ENCODE assay signal across 2 cellular contexts in the genomic region with DNA sequence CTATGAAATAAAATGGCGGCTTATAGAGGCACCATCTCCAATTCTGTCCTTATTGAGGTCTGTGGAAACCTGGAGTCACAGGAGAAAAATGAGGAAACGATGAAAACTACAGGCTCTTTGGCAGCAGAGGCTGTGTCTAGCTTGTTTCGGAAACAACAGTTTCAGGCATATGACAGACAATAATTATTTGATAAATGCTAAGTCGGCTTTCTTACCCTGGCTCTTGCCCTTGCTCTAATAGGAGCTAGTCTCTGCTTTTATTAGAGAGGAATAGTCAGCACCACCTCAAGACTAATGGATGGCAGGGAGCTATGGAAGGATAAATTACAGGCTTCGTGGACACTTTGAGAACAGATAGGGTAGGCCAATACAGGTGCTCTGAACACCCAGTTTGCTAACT.
TF ChIP-seq lines count a peak whose summit lies in the region.

No MANE protein-coding gene starts in this region.

TF ChIP-seq in HepG2, 621 proteins besides CTCF, POLR2A, EP300 and RAD21:
- no peak for TF ChIP-seq TP53 (CRISPR knock-in tag; conservative IDR thresholded peaks at IDR 0.05)
- no peak for TF ChIP-seq MXD4 (CRISPR knock-in tag; IDR thresholded peaks at IDR 0.05)
- no peak for TF ChIP-seq TEAD3 (CRISPR knock-in tag; optimal IDR thresholded peaks at IDR 0.05; ENCODE audit: borderline replicate concordance)
- no peak for TF ChIP-seq GZF1 (CRISPR knock-in tag; IDR thresholded peaks at IDR 0.05)
- TF ChIP-seq ARHGAP35 (CRISPR knock-in tag; IDR thresholded peaks at IDR 0.05; ENCODE audit: borderline replicate concordance) = no peak
- TF ChIP-seq MAFK (conservative IDR thresholded peaks at IDR 0.05 in 1 of 2, IDR thresholded peaks at IDR 0.05 in 1 of 2; ENCODE audit: low read length in 2 of 2) = peak; percentile 54 to 79; a peak in 3 of 4 replicates
- TF ChIP-seq KMT2A (CRISPR knock-in tag; IDR thresholded peaks at IDR 0.05) = no peak
- TF ChIP-seq NFYB (CRISPR knock-in tag; IDR thresholded peaks at IDR 0.05) = no peak
- TF ChIP-seq TEF (CRISPR knock-in tag; IDR thresholded peaks at IDR 0.05) = no peak
- TF ChIP-seq ATAD3A (CRISPR knock-in tag; IDR thresholded peaks at IDR 0.05) = no peak
- TF ChIP-seq ZNF775 (CRISPR knock-in tag; IDR thresholded peaks at IDR 0.05; ENCODE audit: borderline replicate concordance) = no peak
- TF ChIP-seq ZNF781 (CRISPR knock-in tag; IDR thresholded peaks at IDR 0.05; ENCODE audit: borderline replicate concordance, not compliant biosample characterization) = no peak
- peak; percentile 64 for TF ChIP-seq MAFF (IDR thresholded peaks at IDR 0.05; ENCODE audit: low read depth, low read length)
- TF ChIP-seq ZNF841 (CRISPR knock-in tag; IDR thresholded peaks at IDR 0.05; ENCODE audit: borderline replicate concordance) = no peak
- TF ChIP-seq, protein P1, sequence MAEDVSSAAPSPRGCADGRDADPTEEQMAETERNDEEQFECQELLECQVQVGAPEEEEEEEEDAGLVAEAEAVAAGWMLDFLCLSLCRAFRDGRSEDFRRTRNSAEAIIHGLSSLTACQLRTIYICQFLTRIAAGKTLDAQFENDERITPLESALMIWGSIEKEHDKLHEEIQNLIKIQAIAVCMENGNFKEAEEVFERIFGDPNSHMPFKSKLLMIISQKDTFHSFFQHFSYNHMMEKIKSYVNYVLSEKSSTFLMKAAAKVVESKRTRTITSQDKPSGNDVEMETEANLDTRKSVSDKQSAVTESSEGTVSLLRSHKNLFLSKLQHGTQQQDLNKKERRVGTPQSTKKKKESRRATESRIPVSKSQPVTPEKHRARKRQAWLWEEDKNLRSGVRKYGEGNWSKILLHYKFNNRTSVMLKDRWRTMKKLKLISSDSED (CRISPR knock-in tag; IDR thresholded peaks at IDR 0.05) = no peak
- TF ChIP-seq ZNF674 (CRISPR knock-in tag; IDR thresholded peaks at IDR 0.05; ENCODE audit: low read depth) = no peak
- no peak for TF ChIP-seq GABPA (IDR thresholded peaks at IDR 0.05; ENCODE audit: low read depth, low read length)
- TF ChIP-seq GABPA (CRISPR knock-in tag; IDR thresholded peaks at IDR 0.05; ENCODE audit: low read depth) = no peak
TF ChIP-seq in HepG2: peak in this region for 2.

TF ChIP-seq in IMR-90, 13 proteins besides CTCF, POLR2A, EP300 and RAD21:
- no peak for TF ChIP-seq MAZ (IDR thresholded peaks at IDR 0.05; ENCODE audit: borderline replicate concordance, low read depth, low read length)
- peak; percentile 64 for TF ChIP-seq MAFK (IDR thresholded peaks at IDR 0.05; ENCODE audit: low read depth, low read length)
